In genomic region chr5:179533024-179533423, GRCh38 we compare ENCODE assay signal across 18 cellular contexts.
"Had no signal": no experiment of that assay in that cellular context is flagged by ENCODE, and none has a peak within 500 bp of the region (broad histone marks: within the 10 kb centered on the region; RNA-seq: fewer than 3 reads in every experiment).

No MANE protein-coding gene starts in this region.

- H3K36me3 Mint-ChIP-seq: activated naive CD4-positive, alpha-beta T cell treated with anti-CD3 and anti-CD28 coated beads, Interleukin-2, amount 50 U/mL, for 72 hours had no signal

- H3K27me3 Mint-ChIP-seq: activated CD4-positive, alpha-beta T cell treated with anti-CD3 and anti-CD28 coated beads for 36 hours; naive thymus-derived CD8-positive, alpha-beta T cell had no signal

- FAIRE-seq: bronchial epithelial cell, kidney had no signal

- H3K9me3 ChIP-seq: lower lobe of right lung, psoas muscle, right atrium auricular region, stomach, suprapubic skin, tibial nerve, vagina had no signal

- ATAC-seq: activated CD4-positive, alpha-beta T cell treated with anti-CD3 and anti-CD28 coated beads for 36 hours; activated naive CD4-positive, alpha-beta T cell treated with anti-CD3 and anti-CD28 coated beads, Interleukin-2, amount 50 U/mL, for 72 hours; lower lobe of right lung; naive thymus-derived CD8-positive, alpha-beta T cell; psoas muscle had no signal

- H3K9me3 Mint-ChIP-seq: activated naive CD4-positive, alpha-beta T cell treated with anti-CD3 and anti-CD28 coated beads, Interleukin-2, amount 50 U/mL, for 72 hours; naive thymus-derived CD8-positive, alpha-beta T cell had no signal

- H3K27ac Mint-ChIP-seq: activated CD4-positive, alpha-beta T cell treated with anti-CD3 and anti-CD28 coated beads for 36 hours had no signal

- H3K4me3 ChIP-seq: lower lobe of right lung, psoas muscle, right atrium auricular region, stomach, suprapubic skin, tibial nerve, vagina had no signal

- H3K27me3 ChIP-seq: right atrium auricular region, suprapubic skin, vagina had no signal

- H3K27ac ChIP-seq: lower lobe of right lung, psoas muscle, right atrium auricular region, stomach, suprapubic skin, tibial nerve, vagina had no signal

- H3K4me3 Mint-ChIP-seq: activated CD4-positive, alpha-beta T cell treated with anti-CD3 and anti-CD28 coated beads for 36 hours had no signal

- H3K36me3 ChIP-seq: lower lobe of right lung, right atrium auricular region, stomach, suprapubic skin, tibial nerve, vagina had no signal

- H3K4me1 ChIP-seq: psoas muscle had no signal

- DNase-seq: activated CD4-positive, alpha-beta T cell treated with anti-CD3 and anti-CD28 coated beads for 36 hours; activated CD4-positive, alpha-beta T cell treated with anti-CD3 and anti-CD28 coated beads, Interleukin-2, amount 50 U/mL, for 4 hours; amniotic stem cell; cortex of kidney; foreskin fibroblast; kidney; lower lobe of right lung; naive thymus-derived CD8-positive, alpha-beta T cell; psoas muscle; stimulated activated CD4-positive, alpha-beta T cell treated with anti-CD3 and anti-CD28 coated beads, Interleukin-4, amount 100 ng/mL, for 4 hours; T-helper 9 cell had no signal
